Comparison of ENCODE assay signal across 3 cellular contexts in genomic region chr12:70372881-70373280, GRCh38.
"Had no signal": no experiment of that assay in that cellular context is flagged by ENCODE, and none has a peak within 500 bp of the region (broad histone marks: within the 10 kb centered on the region; RNA-seq: fewer than 3 reads in every experiment).

No MANE protein-coding gene starts in this region.

- DNase-seq: GDM1, GF-D8 had no signal

- H3K4me3 ChIP-seq: GM12878 had no signal

- ATAC-seq: GM12878 had no signal
